17 cellular contexts compared by ENCODE assay signal in genomic region chr14:48331421-48331820, GRCh38.
"Had no signal": no experiment of that assay in that cellular context is flagged by ENCODE, and none has a peak within 500 bp of the region (broad histone marks: within the 10 kb centered on the region; RNA-seq: fewer than 3 reads in every experiment).

No MANE protein-coding gene starts in this region.

- H3K27ac Mint-ChIP-seq: naive thymus-derived CD8-positive, alpha-beta T cell had no signal

- H3K4me3 ChIP-seq: coronary artery, gastroesophageal sphincter, mucosa of descending colon, psoas muscle, tibial artery, upper lobe of left lung, vagina had no signal

- H3K36me3 ChIP-seq: gastroesophageal sphincter, neutrophil, tibial artery, upper lobe of left lung, vagina had no signal

- H3K27ac ChIP-seq: coronary artery, gastroesophageal sphincter, neutrophil, psoas muscle, tibial artery, upper lobe of left lung, vagina had no signal

- H3K36me3 Mint-ChIP-seq: naive thymus-derived CD8-positive, alpha-beta T cell had no signal

- H3K4me1 Mint-ChIP-seq: naive thymus-derived CD8-positive, alpha-beta T cell had no signal

- H3K4me1 ChIP-seq: psoas muscle, tibial artery, upper lobe of left lung, vagina had no signal

- DNase-seq: effector CD8-positive, alpha-beta T cell; glutamatergic neuron; islet precursor cell; mammary epithelial cell; mucosa of descending colon; naive thymus-derived CD8-positive, alpha-beta T cell; psoas muscle; stimulated activated CD4-positive, alpha-beta T cell treated with anti-CD3 and anti-CD28 coated beads, Interleukin-2, amount 100 ng/mL, for 24 hours; stimulated activated naive CD4-positive, alpha-beta T cell; tibial artery; upper lobe of left lung had no signal

- H3K27me3 ChIP-seq: gastroesophageal sphincter, neutrophil, tibial artery, upper lobe of left lung, vagina had no signal

- ATAC-seq: esophagus mucosa; gastroesophageal sphincter; mucosa of descending colon; naive thymus-derived CD8-positive, alpha-beta T cell; psoas muscle; sciatic nerve had no signal

- H3K4me3 Mint-ChIP-seq: naive thymus-derived CD8-positive, alpha-beta T cell had no signal

- H3K27me3 Mint-ChIP-seq: naive thymus-derived CD8-positive, alpha-beta T cell had no signal

- H3K9me3 ChIP-seq: gastroesophageal sphincter, neutrophil, psoas muscle, tibial artery, upper lobe of left lung, vagina had no signal
